ENCODE assay signal across 15 cellular contexts in genomic region chr20:21609221-21609620, GRCh38.
DNase-seq lines count a peak whose midpoint lies in the region; ATAC-seq and TF ChIP-seq lines count a peak whose summit lies in the region.
"Had no signal": no experiment of that assay in that cellular context is flagged by ENCODE, and none has a peak within 500 bp of the region (broad histone marks: within the 10 kb centered on the region; RNA-seq: fewer than 3 reads in every experiment).

No MANE protein-coding gene starts in this region.

- no peaks in the 10 kb centered on the region for H3K4me1 Mint-ChIP-seq in T-helper 2 cell treated with Interferon-gamma antibody and Interleukin-4, amounts not matched to agents 5 μg/mL and 100 μg/mL, for 36 hours (ENCODE audit: low read depth)
- H3K4me1 Mint-ChIP-seq: activated B cell treated with CpG ODN at 0.5 μM for 24 hours, endodermal cell had no signal

- peaks cover 2% of the 10 kb centered on the region for H3K27me3 Mint-ChIP-seq in T-helper 2 cell treated with Interferon-gamma antibody and Interleukin-4, amounts not matched to agents 5 μg/mL and 100 μg/mL, for 36 hours (ENCODE audit: low read depth)

- H3K36me3 ChIP-seq in adrenal gland (replicated peaks in 1 of 2) (no peaks in the 10 kb centered on the region), upper lobe of right lung (no peaks in the 10 kb centered on the region)
- H3K36me3 ChIP-seq: gastroesophageal sphincter, thoracic aorta had no signal

- ATAC-seq in upper lobe of right lung, result peak; percentile 48
- no peak for ATAC-seq in HG03469 (IDR thresholded peaks at IDR 0.05; ENCODE audit: unreplicated experiment)
- no peak for ATAC-seq in GM21423 (IDR thresholded peaks at IDR 0.05; ENCODE audit: unreplicated experiment)
- ATAC-seq: CD8-positive, alpha-beta T cell; gastroesophageal sphincter had no signal

- H3K27ac ChIP-seq in adrenal gland, result peak overlapping the region in 4 of 5 donors; percentile 20 to 81 (median 56)
- no peak overlapping the region for H3K27ac ChIP-seq in upper lobe of right lung
- H3K27ac ChIP-seq: gastroesophageal sphincter, thoracic aorta had no signal

- no peak overlapping the region for H3K27ac Mint-ChIP-seq in T-helper 2 cell treated with Interferon-gamma antibody and Interleukin-4, amounts not matched to agents 5 μg/mL and 100 μg/mL, for 36 hours
- H3K27ac Mint-ChIP-seq: activated B cell treated with CpG ODN at 0.5 μM for 24 hours; CD8-positive, alpha-beta T cell; endodermal cell; progenitor cell of endocrine pancreas had no signal

- peaks cover 5 to 13% of the 10 kb centered on the region in 2 donors for H3K4me1 ChIP-seq in adrenal gland (replicated peaks in 1 of 2)
- H3K4me1 ChIP-seq in upper lobe of right lung, result no peaks in the 10 kb centered on the region
- H3K4me1 ChIP-seq: gastroesophageal sphincter had no signal

- H3K9me3 ChIP-seq in adrenal gland (replicated peaks in 1 of 3) (no peaks in the 10 kb centered on the region), upper lobe of right lung (no peaks in the 10 kb centered on the region)
- H3K9me3 ChIP-seq: thoracic aorta had no signal

- 49 to 57% (median 54%) methylated on average over 3 of the region's 3 CpGs for WGBS in adrenal gland, 4 donors

- TF ChIP-seq POLR2A in adrenal gland (IDR thresholded peaks at IDR 0.05), result peak in 1 of 2 donors; percentile 24

- peaks cover 8% of the 10 kb centered on the region for H3K9me3 Mint-ChIP-seq in T-helper 2 cell treated with Interferon-gamma antibody and Interleukin-4, amounts not matched to agents 5 μg/mL and 100 μg/mL, for 36 hours

- intact Hi-C loops in adrenal gland (cut with DNase I), result no loop called here
- intact Hi-C loops in upper lobe of right lung (cut with DNase I), result no loop called here

- no peak for TF ChIP-seq CTCF in adrenal gland (IDR thresholded peaks at IDR 0.05)
- no peak for TF ChIP-seq CTCF in upper lobe of right lung (IDR thresholded peaks at IDR 0.05)

- H3K4me3 Mint-ChIP-seq in T-helper 2 cell treated with Interferon-gamma antibody and Interleukin-4, amounts not matched to agents 5 μg/mL and 100 μg/mL, for 36 hours, result no peak overlapping the region
- H3K4me3 Mint-ChIP-seq: activated B cell treated with CpG ODN at 0.5 μM for 24 hours; CD8-positive, alpha-beta T cell; endodermal cell had no signal

- H3K4me3 ChIP-seq in adrenal gland (no peak overlapping the region), upper lobe of right lung (no peak overlapping the region)
- H3K4me3 ChIP-seq: gastroesophageal sphincter, thoracic aorta had no signal

- H3K27me3 ChIP-seq in adrenal gland (no peaks in the 10 kb centered on the region), upper lobe of right lung (peaks cover 2% of the 10 kb centered on the region)

- DNase-seq in H4 (ENCODE audit: low spot score) (peak; percentile 84), adrenal gland (peak; percentile 78 to 94 (median 91)), kidney tubule cell (ENCODE audit: low spot score) (peak; percentile 29), upper lobe of right lung (no peak)
- no peak for DNase-seq in T-helper 2 cell treated with Interferon-gamma antibody and Interleukin-4, amounts not matched to agents 5 μg/mL and 100 μg/mL, for 36 hours (ENCODE audit: low spot score)
- DNase-seq: activated B cell treated with CpG ODN at 0.5 μM for 24 hours; activated naive CD4-positive, alpha-beta T cell; CD8-positive, alpha-beta T cell; endodermal cell; SW 1271 had no signal

- no peaks in the 10 kb centered on the region for H3K36me3 Mint-ChIP-seq in T-helper 2 cell treated with Interferon-gamma antibody and Interleukin-4, amounts not matched to agents 5 μg/mL and 100 μg/mL, for 36 hours (ENCODE audit: low read depth)
- H3K36me3 Mint-ChIP-seq: CD8-positive, alpha-beta T cell had no signal

Comparison
In these comparisons a context has a peak if more than half of its experiments do, and no peak if none do; other contexts are left out.
1. DNase-seq: peak in H4 (single experiment), adrenal gland (7 of 7) and kidney tubule cell (single experiment); none in upper lobe of right lung (single experiment) and T-helper 2 cell treated with Interferon-gamma antibody and Interleukin-4, amounts not matched to agents 5 μg/mL and 100 μg/mL, for 36 hours (single experiment).